In genomic region chrX:45756562-45756961, GRCh38 we compare ENCODE assay signal across 12 cellular contexts.
A peak's percentile ranks its signal among the peaks of the same experiment; 100 is the strongest.
DNase-seq lines count a peak whose midpoint lies in the region; TF ChIP-seq lines count a peak whose summit lies in the region.
"Had no signal": no experiment of that assay in that cellular context is flagged by ENCODE, and none has a peak within 500 bp of the region (broad histone marks: within the 10 kb centered on the region; RNA-seq: fewer than 3 reads in every experiment).

No MANE protein-coding gene starts in this region.

- H3K4me1 Mint-ChIP-seq in mesothelial cell of epicardium, result peaks cover 16% of the 10 kb centered on the region

- no peak overlapping the region for H3K4me3 Mint-ChIP-seq in mesothelial cell of epicardium

- H3K36me3 ChIP-seq in KOPT-K1 (ENCODE audit: insufficient read depth, low read length) (no peaks in the 10 kb centered on the region), ovary (no peaks in the 10 kb centered on the region)
- H3K36me3 ChIP-seq: stomach had no signal

- H3K9me3 Mint-ChIP-seq in mesothelial cell of epicardium, result peaks cover 22% of the 10 kb centered on the region

- no peaks in the 10 kb centered on the region for H3K27me3 ChIP-seq in ovary
- H3K27me3 ChIP-seq: stomach had no signal

- no peak overlapping the region for H3K4me3 ChIP-seq in ovary
- H3K4me3 ChIP-seq: stomach had no signal

- in situ Hi-C loops in Caki2 (cut with HindIII; ENCODE audit: low pct_unique_long_range_greater_than_20kb, low sequenced_read_pairs), result no loop called here

- H3K4me1 ChIP-seq in ovary (ENCODE audit: insufficient read depth), result peaks cover 2% of the 10 kb centered on the region

- H3K9me3 ChIP-seq in KOPT-K1 (ENCODE audit: insufficient read depth, low read length, poor library complexity, severe bottlenecking), result no peaks in the 10 kb centered on the region
- H3K9me3 ChIP-seq in ovary, result no peaks in the 10 kb centered on the region
- H3K9me3 ChIP-seq: stomach had no signal

- TF ChIP-seq POLR2A in ovary (IDR thresholded peaks at IDR 0.05), result no peak

- H3K27ac ChIP-seq in KOPT-K1 (ENCODE audit: low read depth, low read length, poor library complexity, severe bottlenecking) (peak overlapping the region; percentile 87), ovary (no peak overlapping the region)

- intact Hi-C loops in ovary (cut with DNase I), result loop anchor here in 1 of 4 donors (10.0 kb wide), 1 partner anchor 432 kb away; no protein-coding TSS in a partner anchor

- WGBS in ovary, 3 donors, result 28 to 47% (median 45%) methylated on average over 3 of the region's 3 CpGs

- no peaks in the 10 kb centered on the region for H3K27me3 Mint-ChIP-seq in mesothelial cell of epicardium (ENCODE audit: low read depth)

- no peak overlapping the region for H3K27ac Mint-ChIP-seq in mesothelial cell of epicardium

- no peak for TF ChIP-seq CTCF in mesothelial cell of epicardium (IDR thresholded peaks at IDR 0.05; ENCODE audit: unreplicated experiment)
- TF ChIP-seq CTCF in ovary (IDR thresholded peaks at IDR 0.05), result no peak

- peaks cover 6% of the 10 kb centered on the region for H3K36me3 Mint-ChIP-seq in mesothelial cell of epicardium

- no peak for TF ChIP-seq EP300 in ovary (IDR thresholded peaks at IDR 0.05)

- DNase-seq in Caki2 (ENCODE audit: low read depth) (peak; percentile 66), glomerular visceral epithelial cell (ENCODE audit: extremely low spot score) (peak; percentile 48), mesothelial cell of epicardium (ENCODE audit: low spot score in 2 of 2, unreplicated experiment in 2 of 2) (no peak), occipital lobe (lab: John Stamatoyannopoulos, UW) (no peak), ovary (no peak)
- DNase-seq in stimulated activated CD4-positive, alpha-beta T cell treated with anti-CD3 and anti-CD28 coated beads, Interleukin-12 subunit alpha, Interleukin-12 subunit beta, amount 100 ng/mL, for 4 hours, result no peak
- DNase-seq: GDM1, left cardiac atrium, NCI-H1048, stomach had no signal

TF ChIP-seq in PFSK-1, 5 proteins besides CTCF, POLR2A, EP300 and RAD21:
- no peak for TF ChIP-seq REST (IDR thresholded peaks at IDR 0.05; ENCODE audit: insufficient read depth in 1 of 2, low read depth in 2 of 2, low read length in 2 of 2)
- peak; percentile 33; the same call in 1 of the 2 replicates for TF ChIP-seq POLR2AphosphoS5 (IDR thresholded peaks at IDR 0.05; ENCODE audit: low read depth, low read length)
- TF ChIP-seq SIN3A (IDR thresholded peaks at IDR 0.05; ENCODE audit: borderline replicate concordance, insufficient read depth, low read length), result no peak
- TF ChIP-seq TAF1 (IDR thresholded peaks at IDR 0.05; ENCODE audit: borderline replicate concordance, insufficient read depth, low read length), result no peak
- TF ChIP-seq FOXP2 (optimal IDR thresholded peaks at IDR 0.05; ENCODE audit: borderline replicate concordance, extremely low read depth, extremely low read length, insufficient read depth), result no peak

Comparison
In these comparisons a context has a peak if more than half of its experiments do, and no peak if none do; other contexts are left out.
1. DNase-seq: peak in Caki2 (single experiment) and glomerular visceral epithelial cell (single experiment); none in mesothelial cell of epicardium (0 of 2), occipital lobe (single experiment), stimulated activated CD4-positive, alpha-beta T cell treated with anti-CD3 and anti-CD28 coated beads, Interleukin-12 subunit alpha, Interleukin-12 subunit beta, amount 100 ng/mL, for 4 hours (single experiment) and ovary (0 of 5).